13 cellular contexts compared by ENCODE assay signal in the genomic region with DNA sequence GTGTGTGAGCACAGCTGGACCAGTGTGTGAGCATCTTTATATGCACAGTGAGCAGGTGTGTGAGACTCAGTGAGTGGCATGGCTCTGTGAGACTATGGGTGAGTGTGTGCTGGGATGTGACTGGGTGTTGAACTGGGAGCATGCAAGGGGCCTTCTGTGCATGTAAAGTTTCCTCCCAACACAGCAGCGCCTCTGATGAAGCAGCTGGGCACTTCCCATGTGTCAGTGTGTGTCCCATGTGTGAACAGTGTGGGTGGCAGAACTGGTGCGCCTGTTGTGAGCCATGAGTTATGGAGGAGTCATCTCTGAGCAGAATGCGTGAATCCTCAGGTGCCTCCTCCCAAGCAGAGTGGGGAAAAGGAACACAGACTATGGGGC. TPM values are rescaled to one million over a fixed set of nuclear protein-coding genes. Genes with fewer than 3 reads are reported as not detected.
A peak's percentile ranks its signal among the peaks of the same experiment; 100 is the strongest.
DNase-seq lines count a peak whose midpoint lies in the region; ATAC-seq lines count a peak whose summit lies in the region.
"Had no signal": no experiment of that assay in that cellular context is flagged by ENCODE, and none has a peak within 500 bp of the region (broad histone marks: within the 10 kb centered on the region; RNA-seq: fewer than 3 reads in every experiment).

No MANE protein-coding gene starts in this region.

- ATAC-seq in HG03175 (IDR thresholded peaks at IDR 0.05; ENCODE audit: unreplicated experiment) = peak; percentile 23

- DNase-seq in activated CD4-positive, alpha-beta T cell treated with anti-CD3 and anti-CD28 coated beads for 4 hours = peak; percentile 12 to 41
- no peak for DNase-seq in activated CD4-positive, alpha-beta T cell treated with anti-CD3 and anti-CD28 coated beads, Interleukin-2, amount 50 U/mL, for 1 hour
- DNase-seq in activated T-helper 9 cell treated with anti-CD3 and anti-CD28 coated beads, Interleukin-2, amount 50 U/mL, for 16 hours (ENCODE audit: low read depth) = peak; percentile 15
- peak; percentile 63 for DNase-seq in stimulated activated CD8-positive, alpha-beta memory T cell treated with anti-CD3 and anti-CD28 coated beads, Interleukin-4, amount 100 ng/mL, for 48 hours
- no peak for DNase-seq in SKM-1 treated with dmso at 0.1 percent for 144 hours (lab: John Stamatoyannopoulos, UW; ENCODE audit: unreplicated experiment)
- DNase-seq in hippocampal formation (lab: John Stamatoyannopoulos, UW) = no peak
- DNase-seq in occipital lobe (lab: John Stamatoyannopoulos, UW) = no peak
- DNase-seq: NCI-H1092 had no signal

RNA-seq across cellular contexts. Expression of gene LGALS16, which starts 24.1 kb away (rescaled TPM):
- total RNA-seq in occipital lobe = not detected
- total RNA-seq: epithelial cell of proximal tubule, kidney epithelial cell, prostate gland, temporal lobe had no signal

RNA-seq across cellular contexts. Expression of gene LGALS14, which starts 24.5 kb away (rescaled TPM):
- not detected for total RNA-seq in occipital lobe
- total RNA-seq: epithelial cell of proximal tubule, kidney epithelial cell, prostate gland, temporal lobe had no signal

RNA-seq across cellular contexts. Expression of gene CLC, which starts 58.0 kb away (rescaled TPM):
- not detected for total RNA-seq in occipital lobe
- total RNA-seq: epithelial cell of proximal tubule, kidney epithelial cell, prostate gland, temporal lobe had no signal

Comparison
In these comparisons a context has a peak if more than half of its experiments do, and no peak if none do; other contexts are left out.
1. DNase-seq: peak in activated CD4-positive, alpha-beta T cell treated with anti-CD3 and anti-CD28 coated beads for 4 hours (2 of 2), activated T-helper 9 cell treated with anti-CD3 and anti-CD28 coated beads, Interleukin-2, amount 50 U/mL, for 16 hours (single experiment) and stimulated activated CD8-positive, alpha-beta memory T cell treated with anti-CD3 and anti-CD28 coated beads, Interleukin-4, amount 100 ng/mL, for 48 hours (single experiment); none in activated CD4-positive, alpha-beta T cell treated with anti-CD3 and anti-CD28 coated beads, Interleukin-2, amount 50 U/mL, for 1 hour (single experiment), SKM-1 treated with dmso at 0.1 percent for 144 hours (single experiment), hippocampal formation (0 of 2) and occipital lobe (single experiment).